ENCODE assay signal across 9 cellular contexts in genomic region chr17:77424585-77425344, GRCh38.
DNase-seq lines count a peak whose midpoint lies in the region; ATAC-seq and TF ChIP-seq lines count a peak whose summit lies in the region.
"Had no signal": no experiment of that assay in that cellular context is flagged by ENCODE, and none has a peak within 500 bp of the region (broad histone marks: within the 10 kb centered on the region; RNA-seq: fewer than 3 reads in every experiment).

No MANE protein-coding gene starts in this region.

- no peak for ATAC-seq in omental fat pad (ENCODE audit: low FRiP score)
- ATAC-seq in GM21786 (IDR thresholded peaks at IDR 0.05; ENCODE audit: unreplicated experiment), result no peak
- no peak for ATAC-seq in HG03571 (IDR thresholded peaks at IDR 0.05; ENCODE audit: unreplicated experiment)

- H3K36me3 ChIP-seq in BLaER1 (no peaks in the 10 kb centered on the region), SJSA1 (peaks cover 46% of the 10 kb centered on the region)

- peak; percentile 86 to 99 for DNase-seq in SJSA1 (ENCODE audit: low read depth in 1 of 2, low spot score in 2 of 2)
- peak; percentile 88 for DNase-seq in foreskin melanocyte
- DNase-seq in omental fat pad (ENCODE audit: low spot score), result peak; percentile 69
- DNase-seq in OCI-M2 (lab: John Stamatoyannopoulos, UW; ENCODE audit: unreplicated experiment), result no peak
- no peak for DNase-seq in NCI-H1694 treated with DMSO at 0.1 percent for 48 hours (lab: John Stamatoyannopoulos, UW)
- DNase-seq: activated B cell treated with CpG ODN at 0.5 μM for 24 hours had no signal

- TF ChIP-seq CTCF in omental fat pad (IDR thresholded peaks at IDR 0.05), result no peak

- peaks cover 44% of the 10 kb centered on the region for H4K20me1 ChIP-seq in BLaER1

- H3K9ac ChIP-seq in BLaER1, result peak overlapping the region; percentile 73

- H3K27me3 ChIP-seq in BLaER1 (no peaks in the 10 kb centered on the region), SJSA1 (replicated peaks) (no peaks in the 10 kb centered on the region)

- H3K9me3 ChIP-seq in BLaER1, result no peaks in the 10 kb centered on the region
- H3K9me3 ChIP-seq in SJSA1 (replicated peaks), result no peaks in the 10 kb centered on the region

- peak overlapping the region; percentile 99 for H3K27ac ChIP-seq in BLaER1
- H3K27ac ChIP-seq in SJSA1, result peak overlapping the region; percentile 61

- H3K4me1 ChIP-seq in BLaER1, result peaks cover 100% of the 10 kb centered on the region
- H3K4me1 ChIP-seq in SJSA1 (replicated peaks), result peaks cover 91% of the 10 kb centered on the region

- H3K4me3 ChIP-seq in BLaER1, result peak overlapping the region; percentile 57
- no peak overlapping the region; the same call in 1 of the 2 replicates for H3K4me3 ChIP-seq in SJSA1

- peak overlapping the region; percentile 99 for H3K4me2 ChIP-seq in BLaER1

Comparison
In these comparisons a context has a peak if more than half of its experiments do, and no peak if none do; other contexts are left out.
1. DNase-seq: peak in SJSA1 (2 of 2), foreskin melanocyte (single experiment) and omental fat pad (single experiment); none in OCI-M2 (single experiment) and NCI-H1694 treated with DMSO at 0.1 percent for 48 hours (single experiment).